In the genomic region with DNA sequence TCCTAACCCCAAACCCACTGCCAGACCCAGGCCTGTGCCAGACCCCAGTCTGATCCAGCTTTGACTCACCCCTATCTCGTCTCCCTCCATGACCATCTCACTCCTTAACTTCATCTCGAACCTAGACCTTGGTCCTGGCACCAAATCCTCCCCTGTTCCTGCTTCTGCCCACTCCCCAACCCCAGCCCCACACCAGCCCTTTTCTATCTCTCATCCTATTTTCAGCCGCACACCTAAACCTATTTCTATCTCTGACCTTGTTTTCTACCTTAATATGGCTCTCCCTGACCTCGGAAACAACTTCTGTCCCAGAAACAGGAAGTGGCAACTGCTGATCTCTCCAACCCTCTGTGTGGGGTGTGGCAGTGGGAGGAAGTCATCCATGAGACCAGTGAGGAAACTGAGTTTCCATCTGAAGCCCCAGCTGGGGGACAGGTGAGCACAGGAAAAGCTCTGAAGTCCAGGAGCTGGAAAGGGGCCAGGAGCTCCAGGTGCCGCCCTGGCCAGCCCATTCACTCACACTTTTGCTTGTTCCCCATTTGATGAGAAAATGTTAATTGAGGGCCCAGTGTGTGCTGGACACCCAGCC, we compare ENCODE assay signal across 1 cellular context.
TF ChIP-seq lines count a peak whose summit lies in the region.

No MANE protein-coding gene starts in this region.

TF ChIP-seq in HCT116, 20 proteins besides CTCF, POLR2A, EP300 and RAD21:
- TF ChIP-seq, protein P1, sequence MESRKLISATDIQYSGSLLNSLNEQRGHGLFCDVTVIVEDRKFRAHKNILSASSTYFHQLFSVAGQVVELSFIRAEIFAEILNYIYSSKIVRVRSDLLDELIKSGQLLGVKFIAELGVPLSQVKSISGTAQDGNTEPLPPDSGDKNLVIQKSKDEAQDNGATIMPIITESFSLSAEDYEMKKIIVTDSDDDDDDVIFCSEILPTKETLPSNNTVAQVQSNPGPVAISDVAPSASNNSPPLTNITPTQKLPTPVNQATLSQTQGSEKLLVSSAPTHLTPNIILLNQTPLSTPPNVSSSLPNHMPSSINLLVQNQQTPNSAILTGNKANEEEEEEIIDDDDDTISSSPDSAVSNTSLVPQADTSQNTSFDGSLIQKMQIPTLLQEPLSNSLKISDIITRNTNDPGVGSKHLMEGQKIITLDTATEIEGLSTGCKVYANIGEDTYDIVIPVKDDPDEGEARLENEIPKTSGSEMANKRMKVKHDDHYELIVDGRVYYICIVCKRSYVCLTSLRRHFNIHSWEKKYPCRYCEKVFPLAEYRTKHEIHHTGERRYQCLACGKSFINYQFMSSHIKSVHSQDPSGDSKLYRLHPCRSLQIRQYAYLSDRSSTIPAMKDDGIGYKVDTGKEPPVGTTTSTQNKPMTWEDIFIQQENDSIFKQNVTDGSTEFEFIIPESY (IDR thresholded peaks at IDR 0.05; ENCODE audit: extremely low read depth, insufficient replicate concordance, low read length) = no peak
- TF ChIP-seq YY1 (IDR thresholded peaks at IDR 0.05; ENCODE audit: extremely low read depth, insufficient replicate concordance, low read depth, low read length) (no peak), FOSL1 (IDR thresholded peaks at IDR 0.05; ENCODE audit: low read depth) (no peak), ZFX (IDR thresholded peaks at IDR 0.05) (no peak), SRF (IDR thresholded peaks at IDR 0.05; ENCODE audit: low read depth) (no peak), ZNF274 (IDR thresholded peaks at IDR 0.05; ENCODE audit: low read depth, low read length) (no peak), CEBPB (IDR thresholded peaks at IDR 0.05; ENCODE audit: low read depth) (no peak), ELF1 (IDR thresholded peaks at IDR 0.05; ENCODE audit: borderline replicate concordance, low read depth) (no peak), SP1 (IDR thresholded peaks at IDR 0.05; ENCODE audit: low read depth) (no peak), EZH2phosphoT487 (IDR thresholded peaks at IDR 0.05; ENCODE audit: borderline replicate concordance) (no peak), CBX3 (IDR thresholded peaks at IDR 0.05; ENCODE audit: low read depth) (no peak), SIN3A (IDR thresholded peaks at IDR 0.05; ENCODE audit: low read depth) (no peak)
- TF ChIP-seq, protein P2, sequence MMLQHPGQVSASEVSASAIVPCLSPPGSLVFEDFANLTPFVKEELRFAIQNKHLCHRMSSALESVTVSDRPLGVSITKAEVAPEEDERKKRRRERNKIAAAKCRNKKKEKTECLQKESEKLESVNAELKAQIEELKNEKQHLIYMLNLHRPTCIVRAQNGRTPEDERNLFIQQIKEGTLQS (IDR thresholded peaks at IDR 0.05) = no peak
- TF ChIP-seq, protein P3, sequence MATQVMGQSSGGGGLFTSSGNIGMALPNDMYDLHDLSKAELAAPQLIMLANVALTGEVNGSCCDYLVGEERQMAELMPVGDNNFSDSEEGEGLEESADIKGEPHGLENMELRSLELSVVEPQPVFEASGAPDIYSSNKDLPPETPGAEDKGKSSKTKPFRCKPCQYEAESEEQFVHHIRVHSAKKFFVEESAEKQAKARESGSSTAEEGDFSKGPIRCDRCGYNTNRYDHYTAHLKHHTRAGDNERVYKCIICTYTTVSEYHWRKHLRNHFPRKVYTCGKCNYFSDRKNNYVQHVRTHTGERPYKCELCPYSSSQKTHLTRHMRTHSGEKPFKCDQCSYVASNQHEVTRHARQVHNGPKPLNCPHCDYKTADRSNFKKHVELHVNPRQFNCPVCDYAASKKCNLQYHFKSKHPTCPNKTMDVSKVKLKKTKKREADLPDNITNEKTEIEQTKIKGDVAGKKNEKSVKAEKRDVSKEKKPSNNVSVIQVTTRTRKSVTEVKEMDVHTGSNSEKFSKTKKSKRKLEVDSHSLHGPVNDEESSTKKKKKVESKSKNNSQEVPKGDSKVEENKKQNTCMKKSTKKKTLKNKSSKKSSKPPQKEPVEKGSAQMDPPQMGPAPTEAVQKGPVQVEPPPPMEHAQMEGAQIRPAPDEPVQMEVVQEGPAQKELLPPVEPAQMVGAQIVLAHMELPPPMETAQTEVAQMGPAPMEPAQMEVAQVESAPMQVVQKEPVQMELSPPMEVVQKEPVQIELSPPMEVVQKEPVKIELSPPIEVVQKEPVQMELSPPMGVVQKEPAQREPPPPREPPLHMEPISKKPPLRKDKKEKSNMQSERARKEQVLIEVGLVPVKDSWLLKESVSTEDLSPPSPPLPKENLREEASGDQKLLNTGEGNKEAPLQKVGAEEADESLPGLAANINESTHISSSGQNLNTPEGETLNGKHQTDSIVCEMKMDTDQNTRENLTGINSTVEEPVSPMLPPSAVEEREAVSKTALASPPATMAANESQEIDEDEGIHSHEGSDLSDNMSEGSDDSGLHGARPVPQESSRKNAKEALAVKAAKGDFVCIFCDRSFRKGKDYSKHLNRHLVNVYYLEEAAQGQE (IDR thresholded peaks at IDR 0.05; ENCODE audit: low read depth) = no peak
